In the genomic region with DNA sequence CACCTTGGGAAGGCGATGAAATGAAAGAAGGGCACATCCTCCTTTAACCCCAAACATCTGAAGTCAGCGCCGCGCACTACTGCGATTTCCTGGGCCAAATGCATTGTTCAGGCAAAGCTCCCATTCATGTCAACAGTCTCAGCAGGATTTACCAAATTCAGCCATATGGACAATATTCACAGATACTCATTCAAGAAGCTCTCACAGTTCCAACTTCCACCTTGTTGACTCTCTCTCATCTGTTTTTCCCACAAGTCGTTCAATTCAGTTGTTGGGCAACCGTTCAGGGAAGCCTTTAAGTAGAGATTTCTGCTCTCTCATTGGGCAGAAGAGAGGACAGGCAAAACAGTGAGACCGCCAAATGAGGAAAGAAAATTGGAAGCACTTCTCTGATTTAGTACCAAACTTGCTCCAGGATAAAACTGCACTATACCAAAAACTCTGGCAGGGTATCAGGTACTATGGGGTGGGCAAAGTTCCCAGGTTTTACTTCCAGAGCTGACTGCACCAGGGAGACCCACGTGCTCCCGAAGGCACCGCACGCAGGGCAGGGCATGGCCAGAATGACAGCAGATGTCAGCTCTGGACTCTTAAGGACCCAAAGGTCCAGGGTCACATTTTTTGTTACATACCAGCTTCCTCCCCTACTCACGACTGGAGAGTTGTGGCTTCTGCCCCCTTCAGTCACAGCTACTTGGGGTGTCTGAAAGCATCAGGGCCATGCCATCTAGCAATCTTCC, we compare ENCODE assay signal across 22 cellular contexts.
DNase-seq lines count a peak whose midpoint lies in the region; TF ChIP-seq lines count a peak whose summit lies in the region.
"Had no signal": no experiment of that assay in that cellular context is flagged by ENCODE, and none has a peak within 500 bp of the region (broad histone marks: within the 10 kb centered on the region; RNA-seq: fewer than 3 reads in every experiment).

No MANE protein-coding gene starts in this region.

- H3K9me3 ChIP-seq in SK-N-SH = no peaks in the 10 kb centered on the region
- no peaks in the 10 kb centered on the region for H3K9me3 ChIP-seq in fibroblast of lung (ENCODE audit: control insufficient read depth, insufficient read depth, low read depth, low read length)
- no peaks in the 10 kb centered on the region for H3K9me3 ChIP-seq in colonic mucosa
- H3K9me3 ChIP-seq: right lobe of liver had no signal

- H2AFZ ChIP-seq in SK-N-SH (ENCODE audit: low read depth) (no peak overlapping the region), fibroblast of lung (ENCODE audit: low read length) (no peak overlapping the region)

- H3K27ac ChIP-seq in SK-N-SH (ENCODE audit: low read depth in 2 of 2, low read length in 1 of 2) (peak overlapping the region; percentile 86 to 88), fibroblast of lung (ENCODE audit: insufficient read depth, low read length) (peak overlapping the region; percentile 64), colonic mucosa (no peak overlapping the region)
- H3K27ac ChIP-seq: foreskin keratinocyte, right lobe of liver had no signal

- H3K36me3 ChIP-seq in SK-N-SH (replicated peaks in 1 of 2; ENCODE audit: control insufficient read depth in 1 of 2, insufficient read depth in 2 of 2, low read length in 1 of 2) (no peaks in the 10 kb centered on the region), fibroblast of lung (ENCODE audit: control insufficient read depth, insufficient read depth, low read length) (no peaks in the 10 kb centered on the region), colonic mucosa (no peaks in the 10 kb centered on the region)
- H3K36me3 ChIP-seq: right lobe of liver had no signal

- TF ChIP-seq EP300 in SK-N-SH (IDR thresholded peaks at IDR 0.05; ENCODE audit: borderline replicate concordance in 1 of 2, low read depth in 1 of 2, low read length in 1 of 2) = no peak

- 95% methylated on average over 13 of the region's 13 CpGs for WGBS in SK-N-SH (ENCODE audit: low lambda C conversion rate)

- H4K20me1 ChIP-seq in SK-N-SH (ENCODE audit: insufficient read depth) (no peaks in the 10 kb centered on the region), fibroblast of lung (ENCODE audit: control insufficient read depth, extremely low read depth, insufficient read depth, low read length) (no peaks in the 10 kb centered on the region)

- H3K79me2 ChIP-seq in SK-N-SH (ENCODE audit: insufficient read depth) = no peaks in the 10 kb centered on the region
- H3K79me2 ChIP-seq in fibroblast of lung (ENCODE audit: control insufficient read depth, insufficient read depth, low read length) = no peaks in the 10 kb centered on the region

- TF ChIP-seq CTCF in SK-N-SH (IDR thresholded peaks at IDR 0.05) = no peak
- no peak for TF ChIP-seq CTCF in fibroblast of lung (conservative IDR thresholded peaks at IDR 0.05 in 1 of 2, IDR thresholded peaks at IDR 0.05 in 1 of 2; ENCODE audit: low read depth in 1 of 2, low read length in 2 of 2)
- no peak for TF ChIP-seq CTCF in colonic mucosa (IDR thresholded peaks at IDR 0.05)

- H3K4me2 ChIP-seq in SK-N-SH = peak overlapping the region; percentile 10; the same call in 1 of the 2 replicates
- peak overlapping the region; percentile 37 for H3K4me2 ChIP-seq in fibroblast of lung (ENCODE audit: extremely low read depth, insufficient read depth, low read length)

- H3K4me3 ChIP-seq in SK-N-SH (ENCODE audit: low read depth in 2 of 2, low read length in 1 of 2) (no peak overlapping the region), fibroblast of lung (replicated peaks in 1 of 4; ENCODE audit: control extremely low read depth in 1 of 4, insufficient read depth in 1 of 4, low read depth in 3 of 4, low read length in 4 of 4) (no peak overlapping the region), colonic mucosa (no peak overlapping the region)
- H3K4me3 ChIP-seq: right lobe of liver had no signal

- H3K27me3 ChIP-seq in SK-N-SH (ENCODE audit: insufficient read depth) (no peaks in the 10 kb centered on the region), fibroblast of lung (ENCODE audit: control insufficient read depth, insufficient read depth, low read length) (no peaks in the 10 kb centered on the region), colonic mucosa (no peaks in the 10 kb centered on the region)
- H3K27me3 ChIP-seq: foreskin keratinocyte, right lobe of liver had no signal

- intact Hi-C loops in colonic mucosa (cut with DNase I) = no loop called here

- H3K4me1 ChIP-seq in SK-N-SH (ENCODE audit: control insufficient read depth in 1 of 2, insufficient read depth in 2 of 2, low read depth in 1 of 2, low read length in 1 of 2) (peaks cover 4 to 5% of the 10 kb centered on the region in 2 experiments; a peak in 2 of 4 replicates), fibroblast of lung (ENCODE audit: control insufficient read depth, extremely low read depth, insufficient read depth, low read length) (peaks cover 6% of the 10 kb centered on the region), colonic mucosa (no peaks in the 10 kb centered on the region)
- H3K4me1 ChIP-seq: right lobe of liver had no signal

- no peaks in the 10 kb centered on the region for H3K9me2 ChIP-seq in SK-N-SH

- CTCF ChIA-PET in SK-N-SH (lab: Yijun Ruan, JAX) = no interaction called here

- H3K9ac ChIP-seq in SK-N-SH (0 out of 2 replicates have a peak overlapping the region, but pooled peaks have one; percentile 41), fibroblast of lung (ENCODE audit: insufficient read depth, low read length) (no peak overlapping the region), colonic mucosa (ENCODE audit: low read depth in 2 of 2, low read length in 2 of 2) (no peak overlapping the region)

- peaks cover 5% of the 10 kb centered on the region for H3F3A ChIP-seq in SK-N-SH (replicated peaks; ENCODE audit: insufficient read depth)

- POLR2A ChIA-PET in SK-N-SH (lab: Yijun Ruan, JAX) = no interaction called here

- DNase-seq in AG20443 (ENCODE audit: low spot score) = peak; percentile 23
- DNase-seq in SK-N-SH = no peak
- DNase-seq in fibroblast of lung (ENCODE audit: low read depth in 2 of 2) = peak; percentile 8 to 70
- peak; percentile 9 for DNase-seq in pons (ENCODE audit: low spot score)
- DNase-seq in colonic mucosa = no peak
- no peak for DNase-seq in stimulated activated CD4-positive, alpha-beta T cell treated with anti-CD3 and anti-CD28 coated beads, Interleukin-4, amount 100 ng/mL, for 1 hour
- DNase-seq in NAMALWA (ENCODE audit: low spot score) = no peak
- no peak for DNase-seq in activated CD4-positive, alpha-beta T cell treated with anti-CD3 and anti-CD28 coated beads for 1 hour
- DNase-seq: activated CD4-positive, alpha-beta T cell treated with anti-CD3 and anti-CD28 coated beads for 48 hours; activated CD8-positive, alpha-beta memory T cell treated with anti-CD3 and anti-CD28 coated beads, Interleukin-2, amount 10 ng/mL, durations not matched to agents 7 days and 5 days; activated naive CD8-positive, alpha-beta T cell treated with anti-CD3 and anti-CD28 coated beads for 36 hours; CD8-positive, alpha-beta memory T cell; dermis blood vessel endothelial cell; DMS79; hippocampal formation; Karpas-422; kidney; NCI-H1092 treated with DMSO at 0.1 percent for 48 hours; NCI-H2081 treated with DMSO at 0.1 percent for 48 hours; NCI-H510A treated with DMSO at 0.1 percent for 48 hours; right lobe of liver had no signal

- TF ChIP-seq RAD21 in SK-N-SH (IDR thresholded peaks at IDR 0.05; ENCODE audit: low read length) = no peak

TF ChIP-seq in SK-N-SH, 30 proteins besides CTCF, POLR2A, EP300 and RAD21:
- TF ChIP-seq NRF1 (IDR thresholded peaks at IDR 0.05; ENCODE audit: low read depth, low read length) (no peak), YY1 (IDR thresholded peaks at IDR 0.05; ENCODE audit: low read depth) (no peak)
TF ChIP-seq in SK-N-SH: peak in this region for 0.

Comparison
In these comparisons a context has a peak if more than half of its experiments do, and no peak if none do; other contexts are left out.
1. DNase-seq: peak in AG20443 (single experiment), fibroblast of lung (2 of 2) and pons (single experiment); none in SK-N-SH (single experiment), colonic mucosa (single experiment), stimulated activated CD4-positive, alpha-beta T cell treated with anti-CD3 and anti-CD28 coated beads, Interleukin-4, amount 100 ng/mL, for 1 hour (single experiment), NAMALWA (single experiment) and activated CD4-positive, alpha-beta T cell treated with anti-CD3 and anti-CD28 coated beads for 1 hour (single experiment).